Comparison of ENCODE assay signal across 1 cellular context in genomic region chr14:68977137-68977740, GRCh38.
A peak's percentile ranks its signal among the peaks of the same experiment; 100 is the strongest.
TF ChIP-seq lines count a peak whose summit lies in the region.

No MANE protein-coding gene starts in this region.

TF ChIP-seq in HepG2, 621 proteins besides CTCF, POLR2A, EP300 and RAD21 (continued from another document and continues in another):
- no peak for TF ChIP-seq TCF7L2 (IDR thresholded peaks at IDR 0.05; ENCODE audit: low read depth, low read length)
- TF ChIP-seq HHEX (CRISPR knock-in tag; IDR thresholded peaks at IDR 0.05): no peak
- no peak; the same call in 1 of the 2 replicates for TF ChIP-seq ZNF891 (CRISPR knock-in tag; IDR thresholded peaks at IDR 0.05)
- TF ChIP-seq ZNF501 (CRISPR knock-in tag; IDR thresholded peaks at IDR 0.05): no peak
- TF ChIP-seq ZFP1 (CRISPR knock-in tag; IDR thresholded peaks at IDR 0.05): no peak
- TF ChIP-seq KMT2A (CRISPR knock-in tag; IDR thresholded peaks at IDR 0.05): no peak
- TF ChIP-seq ATRX (CRISPR knock-in tag; IDR thresholded peaks at IDR 0.05; ENCODE audit: borderline replicate concordance): no peak
- TF ChIP-seq ZFX (CRISPR knock-in tag; IDR thresholded peaks at IDR 0.05; ENCODE audit: low read depth): peak; percentile 46
- peak; percentile 60; the same call in 1 of the 2 replicates for TF ChIP-seq SRF (IDR thresholded peaks at IDR 0.05; ENCODE audit: low read depth, low read length)
- no peak for TF ChIP-seq NONO (IDR thresholded peaks at IDR 0.05)
- no peak for TF ChIP-seq NONO (CRISPR knock-in tag; conservative IDR thresholded peaks at IDR 0.05)
- TF ChIP-seq ZBTB38 (CRISPR knock-in tag; IDR thresholded peaks at IDR 0.05): no peak
- TF ChIP-seq ZNF816 (CRISPR knock-in tag; IDR thresholded peaks at IDR 0.05; ENCODE audit: borderline replicate concordance): 0 out of 2 replicates have a peak, but pooled peaks have one; percentile 7
- TF ChIP-seq YEATS4 (CRISPR knock-in tag; IDR thresholded peaks at IDR 0.05; ENCODE audit: borderline replicate concordance): 0 out of 2 replicates have a peak, but pooled peaks have one; percentile 3
- no peak for TF ChIP-seq XRCC5 (optimal IDR thresholded peaks at IDR 0.05; ENCODE audit: low read length)
- no peak for TF ChIP-seq FLYWCH1 (CRISPR knock-in tag; IDR thresholded peaks at IDR 0.05)
- TF ChIP-seq AHR (CRISPR knock-in tag; IDR thresholded peaks at IDR 0.05): no peak
- no peak for TF ChIP-seq GATA4 (IDR thresholded peaks at IDR 0.05; ENCODE audit: borderline replicate concordance, low read depth)
- TF ChIP-seq ZC3H4 (CRISPR knock-in tag; IDR thresholded peaks at IDR 0.05; ENCODE audit: borderline replicate concordance): no peak; the same call in 1 of the 2 replicates
- TF ChIP-seq ZNF224 (CRISPR knock-in tag; IDR thresholded peaks at IDR 0.05): 0 out of 2 replicates have a peak, but pooled peaks have one; percentile 59
- TF ChIP-seq ZFY (CRISPR knock-in tag; IDR thresholded peaks at IDR 0.05): peak; percentile 46
- TF ChIP-seq HNRNPLL (IDR thresholded peaks at IDR 0.05; ENCODE audit: low read depth, low read length, poor library complexity, severe bottlenecking): no peak
- TF ChIP-seq TIGD3 (CRISPR knock-in tag; IDR thresholded peaks at IDR 0.05; ENCODE audit: borderline replicate concordance): no peak
- TF ChIP-seq ZNF318 (CRISPR knock-in tag; IDR thresholded peaks at IDR 0.05): no peak
- no peak for TF ChIP-seq ZBTB44 (CRISPR knock-in tag; IDR thresholded peaks at IDR 0.05)
- TF ChIP-seq, protein P1, sequence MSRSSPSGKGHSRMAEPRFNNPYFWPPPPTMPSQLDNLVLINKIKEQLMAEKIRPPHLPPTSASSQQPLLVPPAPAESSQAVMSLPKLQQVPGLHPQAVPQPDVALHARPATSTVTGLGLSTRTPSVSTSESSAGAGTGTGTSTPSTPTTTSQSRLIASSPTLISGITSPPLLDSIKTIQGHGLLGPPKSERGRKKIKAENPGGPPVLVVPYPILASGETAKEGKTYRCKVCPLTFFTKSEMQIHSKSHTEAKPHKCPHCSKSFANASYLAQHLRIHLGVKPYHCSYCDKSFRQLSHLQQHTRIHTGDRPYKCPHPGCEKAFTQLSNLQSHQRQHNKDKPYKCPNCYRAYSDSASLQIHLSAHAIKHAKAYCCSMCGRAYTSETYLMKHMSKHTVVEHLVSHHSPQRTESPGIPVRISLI (CRISPR knock-in tag; IDR thresholded peaks at IDR 0.05; ENCODE audit: borderline replicate concordance): peak; percentile 33; the same call in 1 of the 2 replicates
- TF ChIP-seq ZNF513 (CRISPR knock-in tag; conservative IDR thresholded peaks at IDR 0.05): no peak
- TF ChIP-seq MXD3 (CRISPR knock-in tag; IDR thresholded peaks at IDR 0.05): no peak
- TF ChIP-seq ZFP36L2 (CRISPR knock-in tag; IDR thresholded peaks at IDR 0.05): no peak
- TF ChIP-seq, protein P2, sequence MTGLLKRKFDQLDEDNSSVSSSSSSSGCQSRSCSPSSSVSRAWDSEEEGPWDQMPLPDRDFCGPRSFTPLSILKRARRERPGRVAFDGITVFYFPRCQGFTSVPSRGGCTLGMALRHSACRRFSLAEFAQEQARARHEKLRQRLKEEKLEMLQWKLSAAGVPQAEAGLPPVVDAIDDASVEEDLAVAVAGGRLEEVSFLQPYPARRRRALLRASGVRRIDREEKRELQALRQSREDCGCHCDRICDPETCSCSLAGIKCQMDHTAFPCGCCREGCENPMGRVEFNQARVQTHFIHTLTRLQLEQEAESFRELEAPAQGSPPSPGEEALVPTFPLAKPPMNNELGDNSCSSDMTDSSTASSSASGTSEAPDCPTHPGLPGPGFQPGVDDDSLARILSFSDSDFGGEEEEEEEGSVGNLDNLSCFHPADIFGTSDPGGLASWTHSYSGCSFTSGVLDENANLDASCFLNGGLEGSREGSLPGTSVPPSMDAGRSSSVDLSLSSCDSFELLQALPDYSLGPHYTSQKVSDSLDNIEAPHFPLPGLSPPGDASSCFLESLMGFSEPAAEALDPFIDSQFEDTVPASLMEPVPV (CRISPR knock-in tag; IDR thresholded peaks at IDR 0.05): no peak
- TF ChIP-seq USF2 (IDR thresholded peaks at IDR 0.05; ENCODE audit: low read depth, low read length): no peak
- TF ChIP-seq USF2 (CRISPR knock-in tag; IDR thresholded peaks at IDR 0.05; ENCODE audit: borderline replicate concordance): 0 out of 2 replicates have a peak, but pooled peaks have one; percentile 47
- TF ChIP-seq ZNF850 (CRISPR knock-in tag; conservative IDR thresholded peaks at IDR 0.05): no peak
- no peak for TF ChIP-seq MAZ (IDR thresholded peaks at IDR 0.05; ENCODE audit: borderline replicate concordance, low read depth, low read length)
- peak; percentile 21; the same call in 1 of the 2 replicates for TF ChIP-seq MAZ (CRISPR knock-in tag; IDR thresholded peaks at IDR 0.05; ENCODE audit: low read depth)
- TF ChIP-seq, protein P3, sequence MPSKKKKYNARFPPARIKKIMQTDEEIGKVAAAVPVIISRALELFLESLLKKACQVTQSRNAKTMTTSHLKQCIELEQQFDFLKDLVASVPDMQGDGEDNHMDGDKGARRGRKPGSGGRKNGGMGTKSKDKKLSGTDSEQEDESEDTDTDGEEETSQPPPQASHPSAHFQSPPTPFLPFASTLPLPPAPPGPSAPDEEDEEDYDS (CRISPR knock-in tag; IDR thresholded peaks at IDR 0.05): no peak
- no peak for TF ChIP-seq ZNF34 (CRISPR knock-in tag; IDR thresholded peaks at IDR 0.05; ENCODE audit: borderline replicate concordance)
- TF ChIP-seq ZNF124 (CRISPR knock-in tag; IDR thresholded peaks at IDR 0.05): 0 out of 2 replicates have a peak, but pooled peaks have one; percentile 3
- peak; percentile 38; the same call in 1 of the 2 replicates for TF ChIP-seq ZNF329 (CRISPR knock-in tag; IDR thresholded peaks at IDR 0.05; ENCODE audit: low read depth)
- no peak for TF ChIP-seq HOXA7 (CRISPR knock-in tag; IDR thresholded peaks at IDR 0.05)
- TF ChIP-seq ZNF563 (CRISPR knock-in tag; IDR thresholded peaks at IDR 0.05): no peak
- TF ChIP-seq, protein P4, sequence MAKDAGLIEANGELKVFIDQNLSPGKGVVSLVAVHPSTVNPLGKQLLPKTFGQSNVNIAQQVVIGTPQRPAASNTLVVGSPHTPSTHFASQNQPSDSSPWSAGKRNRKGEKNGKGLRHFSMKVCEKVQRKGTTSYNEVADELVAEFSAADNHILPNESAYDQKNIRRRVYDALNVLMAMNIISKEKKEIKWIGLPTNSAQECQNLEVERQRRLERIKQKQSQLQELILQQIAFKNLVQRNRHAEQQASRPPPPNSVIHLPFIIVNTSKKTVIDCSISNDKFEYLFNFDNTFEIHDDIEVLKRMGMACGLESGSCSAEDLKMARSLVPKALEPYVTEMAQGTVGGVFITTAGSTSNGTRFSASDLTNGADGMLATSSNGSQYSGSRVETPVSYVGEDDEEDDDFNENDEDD (CRISPR knock-in tag; IDR thresholded peaks at IDR 0.05; ENCODE audit: borderline replicate concordance): no peak
- TF ChIP-seq SRSF1 (optimal IDR thresholded peaks at IDR 0.05; ENCODE audit: low read depth, low read length): no peak
- TF ChIP-seq ZNF510 (CRISPR knock-in tag; IDR thresholded peaks at IDR 0.05; ENCODE audit: low read depth): no peak
